ENCODE assay signal across 9 cellular contexts in genomic region chr1:202589190-202589680, GRCh38.
DNase-seq lines count a peak whose midpoint lies in the region; ATAC-seq and TF ChIP-seq lines count a peak whose summit lies in the region.
"Had no signal": no experiment of that assay in that cellular context is flagged by ENCODE, and none has a peak within 500 bp of the region (broad histone marks: within the 10 kb centered on the region; RNA-seq: fewer than 3 reads in every experiment).

No MANE protein-coding gene starts in this region.

- H3K27me3 ChIP-seq in SJSA1 (replicated peaks) (no peaks in the 10 kb centered on the region), psoas muscle (ENCODE audit: insufficient read depth in 3 of 3, low read length in 2 of 3) (no peaks in the 10 kb centered on the region)
- H3K27me3 ChIP-seq: neutrophil had no signal

- H3K4me3 ChIP-seq in SJSA1 (no peak overlapping the region), psoas muscle (no peak overlapping the region)

- H3K9me3 ChIP-seq in SJSA1 (replicated peaks) (no peaks in the 10 kb centered on the region), psoas muscle (no peaks in the 10 kb centered on the region)
- H3K9me3 ChIP-seq: neutrophil had no signal

- 3 to 7% (median 5%) methylated on average over 6 of the region's 6 CpGs for WGBS in psoas muscle, 3 donors

- ATAC-seq in psoas muscle (peak; percentile 95 to 97 (median 96)), GM21390 (IDR thresholded peaks at IDR 0.05; ENCODE audit: unreplicated experiment) (no peak), HG02642 (IDR thresholded peaks at IDR 0.05; ENCODE audit: poor library complexity, unreplicated experiment) (no peak)

- DNase-seq in DMS53 treated with DMSO at 0.1 percent for 48 hours (lab: John Stamatoyannopoulos, UW; ENCODE audit: unreplicated experiment) (peak; percentile 29), SJSA1 (ENCODE audit: low read depth in 1 of 2, low spot score in 2 of 2) (peak; percentile 99), glomerular endothelial cell (ENCODE audit: extremely low read depth, low read depth, low spot score) (peak; percentile 92), psoas muscle (peak; percentile 88 to 95), anterior cingulate cortex (lab: John Stamatoyannopoulos, UW) (no peak)
- no peak for DNase-seq in activated CD4-positive, CD25-positive, alpha-beta regulatory T cell (lab: John Stamatoyannopoulos, UW)

- intact Hi-C loops in psoas muscle (cut with DNase I): loop anchor here in 1 of 2 donors (10.0 kb wide), 1 partner anchor 244 kb away; the partner anchor contains the start of genes PPP1R12B and UBE2T

- TF ChIP-seq CTCF in psoas muscle (IDR thresholded peaks at IDR 0.05): no peak

- H3K4me1 ChIP-seq in SJSA1 (replicated peaks) (peaks cover 98% of the 10 kb centered on the region), psoas muscle (peaks cover 68% of the 10 kb centered on the region)

- peak overlapping the region; percentile 98 for H3K27ac ChIP-seq in SJSA1
- H3K27ac ChIP-seq in psoas muscle: peak overlapping the region; percentile 91
- H3K27ac ChIP-seq: neutrophil had no signal

- H3K36me3 ChIP-seq in SJSA1: no peaks in the 10 kb centered on the region
- peaks cover 0 to 12% of the 10 kb centered on the region in 2 donors for H3K36me3 ChIP-seq in psoas muscle (ENCODE audit: insufficient read depth in 1 of 2, low read depth in 1 of 2)

Comparison
In these comparisons a context has a peak if more than half of its experiments do, and no peak if none do; other contexts are left out.
1. DNase-seq: peak in DMS53 treated with DMSO at 0.1 percent for 48 hours (single experiment), SJSA1 (2 of 2), glomerular endothelial cell (single experiment) and psoas muscle (2 of 2); none in activated CD4-positive, CD25-positive, alpha-beta regulatory T cell (0 of 4) and anterior cingulate cortex (0 of 58).
2. ATAC-seq: peak in psoas muscle (4 of 4); none in GM21390 (single experiment) and HG02642 (single experiment).